In the genomic region with DNA sequence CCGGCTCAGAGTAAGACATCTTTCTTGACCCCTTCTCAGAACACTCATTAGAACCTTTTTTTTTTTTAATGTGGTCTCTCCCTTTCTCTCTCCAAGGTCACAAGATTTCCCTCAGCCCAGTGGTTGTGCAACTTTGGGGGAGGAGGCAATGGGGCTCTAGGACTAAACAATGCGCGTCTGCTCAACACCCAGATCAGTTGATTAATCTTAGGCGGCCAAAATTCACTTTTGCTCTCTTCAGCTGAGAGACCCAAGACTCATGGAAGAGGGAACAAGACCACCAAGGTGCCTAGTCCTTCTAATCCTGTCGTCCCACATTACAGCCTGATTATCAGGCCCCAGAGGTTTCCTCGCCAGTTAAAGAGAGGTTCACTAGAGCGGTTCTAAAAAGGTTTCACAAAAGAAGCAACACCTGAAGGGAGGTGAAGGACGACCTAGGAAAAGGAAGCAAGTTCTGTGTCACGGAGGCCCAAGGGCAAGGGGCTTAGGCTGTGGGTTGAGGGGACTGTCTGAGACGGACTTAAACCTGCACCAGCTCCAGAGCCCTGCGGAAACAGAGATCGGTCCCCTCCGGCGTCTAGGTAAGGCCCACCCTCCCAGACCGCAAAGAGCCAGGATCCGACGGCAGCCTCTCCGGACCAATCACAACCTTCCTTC, we compare ENCODE assay signal across 8 cellular contexts. TPM values are rescaled to one million over a fixed set of nuclear protein-coding genes. Genes with fewer than 3 reads are reported as not detected.
DNase-seq lines count a peak whose midpoint lies in the region; ATAC-seq and TF ChIP-seq lines count a peak whose summit lies in the region.

No MANE protein-coding gene starts in this region.

- H3K27ac ChIP-seq in HCT116 (ENCODE audit: low read depth, low read length), result peak overlapping the region; percentile 90

- no peak for TF ChIP-seq CTCF in AG09319 (IDR thresholded peaks at IDR 0.05; ENCODE audit: low read depth, low read length)
- no peak for TF ChIP-seq CTCF in HCT116 (IDR thresholded peaks at IDR 0.05 in 2 of 3, conservative IDR thresholded peaks at IDR 0.05 in 1 of 3; ENCODE audit: borderline replicate concordance in 1 of 3, insufficient read depth in 1 of 3, low read depth in 2 of 3, low read length in 2 of 3)
- no peak for TF ChIP-seq CTCF in fibroblast of the aortic adventitia (IDR thresholded peaks at IDR 0.05; ENCODE audit: insufficient read depth, low read length)
- no peak for TF ChIP-seq CTCF in omental fat pad (IDR thresholded peaks at IDR 0.05)

- no peaks in the 10 kb centered on the region for H3K27me3 Mint-ChIP-seq in T-helper 2 cell treated with Interferon-gamma antibody and Interleukin-4, amounts not matched to agents 5 μg/mL and 100 μg/mL, for 36 hours (ENCODE audit: low read depth)

- DNase-seq in AG09319 (ENCODE audit: extremely low read depth, low read depth) (peak; percentile 59), HCT116 (ENCODE audit: low read depth, low spot score) (no peak), fibroblast of the aortic adventitia (ENCODE audit: low read depth) (peak; percentile 91), omental fat pad (ENCODE audit: low spot score) (peak; percentile 53), NCI-H1417 (lab: John Stamatoyannopoulos, UW) (no peak), NCI-H82 (lab: John Stamatoyannopoulos, UW) (no peak)
- DNase-seq in T-helper 2 cell treated with Interferon-gamma antibody and Interleukin-4, amounts not matched to agents 5 μg/mL and 100 μg/mL, for 36 hours (ENCODE audit: low spot score), result no peak
- DNase-seq in effector CD4-positive, alpha-beta T cell, result no peak

- POLR2A ChIA-PET in HCT116 (lab: Charles Lee), result interaction anchor here (0.5 to 2.0 kb wide), 14 partner anchors 9 to 632 kb away, joined by 3 to 17 read pairs (median 4); partner anchors contain the start of genes AAAS, PFDN5, PRR13 and SP1

- no peaks in the 10 kb centered on the region for H3K27me3 ChIP-seq in HCT116 (ENCODE audit: insufficient read depth, low read length)

- no peaks in the 10 kb centered on the region for H3K9me2 ChIP-seq in HCT116 (ENCODE audit: insufficient read depth)

- peaks cover 13 to 43% of the 10 kb centered on the region in 2 experiments for H3K4me1 ChIP-seq in HCT116 (ENCODE audit: control insufficient read depth in 1 of 2, insufficient read depth in 2 of 2, low read length in 2 of 2)

- CTCF ChIA-PET in HCT116 (lab: Charles Lee), result interaction anchor here (0.7 to 2.5 kb wide), 14 partner anchors 13 to 434 kb away, joined by 3 to 29 read pairs (median 4); partner anchors contain the start of genes AAAS, ATP5MC2 and MYG1

- H3K4me3 ChIP-seq in HCT116 (replicated peaks in 1 of 2; ENCODE audit: low read depth in 1 of 2, low read length in 2 of 2) (peak overlapping the region; percentile 75 to 87), fibroblast of the aortic adventitia (ENCODE audit: low read depth, low read length) (peak overlapping the region; percentile 91)

- peaks cover 0 to 4% of the 10 kb centered on the region in 2 experiments; a peak in 2 of 4 replicates for H3K36me3 ChIP-seq in HCT116 (ENCODE audit: control insufficient read depth in 1 of 2, insufficient read depth in 2 of 2, low read length in 2 of 2)

- peaks cover 16% of the 10 kb centered on the region for H3K79me2 ChIP-seq in HCT116 (ENCODE audit: insufficient read depth, low read length)

- TSS peak; percentile 85 for BruUV-seq in HCT116 (replicated peaks; lab: Mats Ljungman, UMichigan)

- intact Hi-C loops in HCT116 (cut with micrococcal nuclease), result loop anchor here (2.0 kb wide), 1 partner anchor 179 kb away; the partner anchor contains the start of gene AAAS

- RAD21 ChIA-PET in HCT116 (lab: Charles Lee; ENCODE audit: low non-redundant PET in 1 of 2, low total read pairs in 2 of 2, uncharacterized antibody in 2 of 2, unreplicated experiment in 2 of 2), result no interaction called here

- H3K4me3 Mint-ChIP-seq in T-helper 2 cell treated with Interferon-gamma antibody and Interleukin-4, amounts not matched to agents 5 μg/mL and 100 μg/mL, for 36 hours, result peak overlapping the region; percentile 90

- H3K27ac Mint-ChIP-seq in T-helper 2 cell treated with Interferon-gamma antibody and Interleukin-4, amounts not matched to agents 5 μg/mL and 100 μg/mL, for 36 hours, result peak overlapping the region; percentile 95

- H3K9me3 Mint-ChIP-seq in T-helper 2 cell treated with Interferon-gamma antibody and Interleukin-4, amounts not matched to agents 5 μg/mL and 100 μg/mL, for 36 hours, result no peaks in the 10 kb centered on the region

- peak; percentile 40 for TF ChIP-seq POLR2A in HCT116 (IDR thresholded peaks at IDR 0.05; ENCODE audit: borderline replicate concordance, extremely low read depth, insufficient read depth, insufficient read length)

- peak overlapping the region; percentile 88 for H3K9ac ChIP-seq in HCT116 (ENCODE audit: low read length)

- no peak for TF ChIP-seq RAD21 in HCT116 (IDR thresholded peaks at IDR 0.05; ENCODE audit: low read depth)

- H2AFZ ChIP-seq in HCT116 (ENCODE audit: low read depth, low read length, poor library complexity, severe bottlenecking), result no peak overlapping the region

- ATAC-seq in HCT116, result no peak
- ATAC-seq in omental fat pad (ENCODE audit: low FRiP score), result peak; percentile 6

- H3K4me2 ChIP-seq in HCT116 (ENCODE audit: low read length), result peak overlapping the region; percentile 89

- no peaks in the 10 kb centered on the region for H4K20me1 ChIP-seq in HCT116 (ENCODE audit: insufficient read depth)

- no peaks in the 10 kb centered on the region for H3K9me3 ChIP-seq in HCT116 (ENCODE audit: control insufficient read depth in 1 of 2, insufficient read depth in 1 of 2, low read depth in 1 of 2, low read length in 2 of 2)

- peaks cover 14% of the 10 kb centered on the region for H3K36me3 Mint-ChIP-seq in T-helper 2 cell treated with Interferon-gamma antibody and Interleukin-4, amounts not matched to agents 5 μg/mL and 100 μg/mL, for 36 hours (ENCODE audit: low read depth)

- H3K4me1 Mint-ChIP-seq in T-helper 2 cell treated with Interferon-gamma antibody and Interleukin-4, amounts not matched to agents 5 μg/mL and 100 μg/mL, for 36 hours (ENCODE audit: low read depth), result peaks cover 32% of the 10 kb centered on the region

TF ChIP-seq in HCT116, 20 proteins besides CTCF, POLR2A, EP300 and RAD21 (continues in another document):
- TF ChIP-seq ELF1 (IDR thresholded peaks at IDR 0.05; ENCODE audit: borderline replicate concordance, low read depth) (no peak), ATF3 (IDR thresholded peaks at IDR 0.05) (no peak)
- TF ChIP-seq, protein P1, sequence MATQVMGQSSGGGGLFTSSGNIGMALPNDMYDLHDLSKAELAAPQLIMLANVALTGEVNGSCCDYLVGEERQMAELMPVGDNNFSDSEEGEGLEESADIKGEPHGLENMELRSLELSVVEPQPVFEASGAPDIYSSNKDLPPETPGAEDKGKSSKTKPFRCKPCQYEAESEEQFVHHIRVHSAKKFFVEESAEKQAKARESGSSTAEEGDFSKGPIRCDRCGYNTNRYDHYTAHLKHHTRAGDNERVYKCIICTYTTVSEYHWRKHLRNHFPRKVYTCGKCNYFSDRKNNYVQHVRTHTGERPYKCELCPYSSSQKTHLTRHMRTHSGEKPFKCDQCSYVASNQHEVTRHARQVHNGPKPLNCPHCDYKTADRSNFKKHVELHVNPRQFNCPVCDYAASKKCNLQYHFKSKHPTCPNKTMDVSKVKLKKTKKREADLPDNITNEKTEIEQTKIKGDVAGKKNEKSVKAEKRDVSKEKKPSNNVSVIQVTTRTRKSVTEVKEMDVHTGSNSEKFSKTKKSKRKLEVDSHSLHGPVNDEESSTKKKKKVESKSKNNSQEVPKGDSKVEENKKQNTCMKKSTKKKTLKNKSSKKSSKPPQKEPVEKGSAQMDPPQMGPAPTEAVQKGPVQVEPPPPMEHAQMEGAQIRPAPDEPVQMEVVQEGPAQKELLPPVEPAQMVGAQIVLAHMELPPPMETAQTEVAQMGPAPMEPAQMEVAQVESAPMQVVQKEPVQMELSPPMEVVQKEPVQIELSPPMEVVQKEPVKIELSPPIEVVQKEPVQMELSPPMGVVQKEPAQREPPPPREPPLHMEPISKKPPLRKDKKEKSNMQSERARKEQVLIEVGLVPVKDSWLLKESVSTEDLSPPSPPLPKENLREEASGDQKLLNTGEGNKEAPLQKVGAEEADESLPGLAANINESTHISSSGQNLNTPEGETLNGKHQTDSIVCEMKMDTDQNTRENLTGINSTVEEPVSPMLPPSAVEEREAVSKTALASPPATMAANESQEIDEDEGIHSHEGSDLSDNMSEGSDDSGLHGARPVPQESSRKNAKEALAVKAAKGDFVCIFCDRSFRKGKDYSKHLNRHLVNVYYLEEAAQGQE (IDR thresholded peaks at IDR 0.05; ENCODE audit: low read depth), result no peak

RNA-seq across cellular contexts. Expression of gene TARBP2, which starts 0.8 kb away (rescaled TPM):
- total RNA-seq in HCT116 (2021; ENCODE audit: unreplicated experiment), result 40.1 TPM
- 36.9 and 47.0 TPM in 2 replicates for polyA plus RNA-seq in HCT116 (2012)
- 32.4 and 43.9 TPM in 2 replicates for total RNA-seq in fibroblast of the aortic adventitia (ENCODE audit: low replicate concordance)
- total RNA-seq in omental fat pad, result 10 to 100 TPM; 19.6 to 26.0 (median 22.3) TPM

RNA-seq across cellular contexts. Expression of gene MAP3K12, which starts 1.0 kb away (rescaled TPM):
- total RNA-seq in HCT116 (2021; ENCODE audit: unreplicated experiment) (16.3 TPM), fibroblast of the aortic adventitia (ENCODE audit: low replicate concordance) (32.1 and 118 TPM in 2 replicates), omental fat pad (10 to 100 TPM in 3 of 4 donors, 1 to 10 TPM in 1; 5.5 to 35.9 (median 17.1) TPM)
- polyA plus RNA-seq in HCT116 (2012), result 12.8 and 17.1 TPM in 2 replicates

RNA-seq across cellular contexts. Expression of gene NPFF, which starts 7.0 kb away (rescaled TPM):
- total RNA-seq in HCT116 (2021; ENCODE audit: unreplicated experiment) (not detected), fibroblast of the aortic adventitia (ENCODE audit: low replicate concordance) (not detected in 2 replicates), omental fat pad (not detected)
- 0.18 and 0.22 TPM in 2 replicates for polyA plus RNA-seq in HCT116 (2012)

RNA-seq across cellular contexts. Expression of gene PCBP2, which starts 48.3 kb away (rescaled TPM):
- total RNA-seq in HCT116 (2021; ENCODE audit: unreplicated experiment) (856 TPM), fibroblast of the aortic adventitia (ENCODE audit: low replicate concordance) (165 and 233 TPM in 2 replicates), omental fat pad (100 to 1,000 TPM; 498 to 666 (median 531) TPM)
- polyA plus RNA-seq in HCT116 (2012), result 944 and 957 TPM in 2 replicates

RNA-seq across cellular contexts. Expression of gene PRR13, which starts 58.7 kb away (rescaled TPM):
- total RNA-seq in HCT116 (2021; ENCODE audit: unreplicated experiment) (216 TPM), fibroblast of the aortic adventitia (ENCODE audit: low replicate concordance) (59.5 and 60.0 TPM in 2 replicates), omental fat pad (10 to 100 TPM; 42.9 to 72.6 (median 60.4) TPM)
- 262 and 298 TPM in 2 replicates for polyA plus RNA-seq in HCT116 (2012)

Comparison
In these comparisons a context has a peak if more than half of its experiments do, and no peak if none do; other contexts are left out.
1. DNase-seq: peak in AG09319 (single experiment), fibroblast of the aortic adventitia (single experiment) and omental fat pad (single experiment); none in HCT116 (single experiment), T-helper 2 cell treated with Interferon-gamma antibody and Interleukin-4, amounts not matched to agents 5 μg/mL and 100 μg/mL, for 36 hours (single experiment), effector CD4-positive, alpha-beta T cell (single experiment), NCI-H1417 (0 of 3) and NCI-H82 (single experiment).